18 cellular contexts compared by ENCODE assay signal in the genomic region with DNA sequence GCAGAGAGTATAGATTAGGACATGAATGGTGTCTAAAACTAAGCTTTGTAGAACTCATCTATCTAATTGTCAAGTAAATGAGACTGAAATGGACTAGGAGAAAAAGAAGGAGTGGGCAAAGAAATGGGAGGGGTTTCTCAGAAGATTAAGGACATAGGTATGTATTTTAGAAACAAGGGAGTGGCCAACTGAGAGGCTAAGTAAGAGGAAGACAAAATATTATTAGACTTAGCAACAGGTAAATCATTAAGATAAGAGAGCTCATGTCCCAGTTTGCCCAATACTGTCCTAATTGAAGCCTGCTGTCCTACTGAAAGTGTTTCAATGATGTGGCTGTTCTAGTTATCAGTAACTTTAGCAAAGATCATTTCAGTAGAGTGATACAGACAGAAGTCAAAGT.
DNase-seq lines count a peak whose midpoint lies in the region; ATAC-seq, FAIRE-seq and TF ChIP-seq lines count a peak whose summit lies in the region.
"Had no signal": no experiment of that assay in that cellular context is flagged by ENCODE, and none has a peak within 500 bp of the region (broad histone marks: within the 10 kb centered on the region; RNA-seq: fewer than 3 reads in every experiment).

No MANE protein-coding gene starts in this region.

- H3K4me1 ChIP-seq in Caco-2 (no peaks in the 10 kb centered on the region), PC-3 (ENCODE audit: insufficient read depth, low read length) (peaks cover 4% of the 10 kb centered on the region; the same call in 1 of the 2 replicates), left lung (no peaks in the 10 kb centered on the region)
- H3K4me1 ChIP-seq: BLaER1 had no signal

- H3K27ac Mint-ChIP-seq in Caco-2 (ENCODE audit: unreplicated experiment) = peak overlapping the region; percentile 0

- H3K9ac ChIP-seq in PC-3 (ENCODE audit: low read length) = no peak overlapping the region
- H3K9ac ChIP-seq: BLaER1 had no signal

- no peaks in the 10 kb centered on the region for H3K36me3 ChIP-seq in Caco-2 (ENCODE audit: control insufficient read depth, insufficient read depth, low read length)
- H3K36me3 ChIP-seq in PC-3 (ENCODE audit: low read depth, low read length) = no peaks in the 10 kb centered on the region
- H3K36me3 ChIP-seq in bronchial epithelial cell (ENCODE audit: control insufficient read depth, insufficient read depth, low read length) = no peaks in the 10 kb centered on the region
- no peaks in the 10 kb centered on the region for H3K36me3 ChIP-seq in left lung
- H3K36me3 ChIP-seq: BLaER1 had no signal

- no peaks in the 10 kb centered on the region for H3K9me2 ChIP-seq in PC-3 (replicated peaks; ENCODE audit: low read length)

- H3K4me1 Mint-ChIP-seq in Caco-2 (ENCODE audit: low read depth, unreplicated experiment) = peaks cover 13% of the 10 kb centered on the region
- H3K4me1 Mint-ChIP-seq: CD8-positive, alpha-beta memory T cell had no signal

- FAIRE-seq in bronchial epithelial cell (lab: Jason Lieb, UNC) = no peak
- FAIRE-seq: GM12891, HepG2, HTR-8/SVneo had no signal

- no peaks in the 10 kb centered on the region for H3K9me3 ChIP-seq in Caco-2
- no peaks in the 10 kb centered on the region for H3K9me3 ChIP-seq in PC-3 (ENCODE audit: low read length)
- H3K9me3 ChIP-seq in left lung = no peaks in the 10 kb centered on the region
- H3K9me3 ChIP-seq: BLaER1 had no signal

- H3K27me3 Mint-ChIP-seq in Caco-2 (ENCODE audit: insufficient read depth, unreplicated experiment) = no peaks in the 10 kb centered on the region

- H3K27me3 ChIP-seq in Caco-2 (replicated peaks; ENCODE audit: control insufficient read depth, insufficient read depth, low read length) = no peaks in the 10 kb centered on the region
- no peaks in the 10 kb centered on the region for H3K27me3 ChIP-seq in PC-3 (ENCODE audit: low read length)
- no peaks in the 10 kb centered on the region for H3K27me3 ChIP-seq in bronchial epithelial cell (ENCODE audit: control insufficient read depth, insufficient read depth, low read length)
- no peaks in the 10 kb centered on the region for H3K27me3 ChIP-seq in left lung
- H3K27me3 ChIP-seq: BLaER1 had no signal

- CTCF ChIA-PET in Caco-2 (lab: Charles Lee) = no interaction called here
- CTCF ChIA-PET in PC-3 (lab: Charles Lee) = no interaction called here
- CTCF ChIA-PET in RWPE1 (lab: Yijun Ruan, JAX) = interaction anchor here (0.8 kb wide), 1 partner anchor 94 kb away, joined by 3 read pairs; no protein-coding TSS in a partner anchor

- H3K4me3 Mint-ChIP-seq in Caco-2 (ENCODE audit: unreplicated experiment) = no peak overlapping the region
- H3K4me3 Mint-ChIP-seq: CD8-positive, alpha-beta memory T cell; H9 had no signal

- H3K4me3 ChIP-seq in Caco-2 (ENCODE audit: low read depth, low read length) (no peak overlapping the region), PC-3 (ENCODE audit: low read length) (no peak overlapping the region), bronchial epithelial cell (ENCODE audit: low read depth, low read length) (no peak overlapping the region), left lung (no peak overlapping the region)
- H3K4me3 ChIP-seq: BLaER1 had no signal

- no peak overlapping the region for H2AFZ ChIP-seq in PC-3 (ENCODE audit: low read length)

- TF ChIP-seq CTCF in Caco-2 (IDR thresholded peaks at IDR 0.05; ENCODE audit: insufficient read depth in 1 of 2, low read depth in 1 of 2, low read length in 1 of 2, severe bottlenecking in 1 of 2, unreplicated experiment in 1 of 2) (no peak), PC-3 (conservative IDR thresholded peaks at IDR 0.05; ENCODE audit: low read depth, low read length) (no peak), bronchial epithelial cell (IDR thresholded peaks at IDR 0.05; ENCODE audit: insufficient read depth, low read length, severe bottlenecking) (no peak), left lung (IDR thresholded peaks at IDR 0.05) (no peak), RWPE1 (conservative IDR thresholded peaks at IDR 0.05; ENCODE audit: low read depth) (no peak)

- no peak overlapping the region for H3K4me2 ChIP-seq in PC-3 (ENCODE audit: low read length)
- H3K4me2 ChIP-seq: BLaER1 had no signal

- no peak for ATAC-seq in PC-3
- ATAC-seq in left lung = peak; percentile 52
- ATAC-seq: HepG2 had no signal

- H3K36me3 Mint-ChIP-seq in Caco-2 (ENCODE audit: insufficient read depth, unreplicated experiment) = peaks cover 3% of the 10 kb centered on the region
- H3K36me3 Mint-ChIP-seq: CD8-positive, alpha-beta memory T cell had no signal

- H3F3A ChIP-seq in PC-3 (ENCODE audit: low read length, unreplicated experiment) = no peaks in the 10 kb centered on the region

- DNase-seq in Caco-2 (no peak), PC-3 (peak; percentile 13), bronchial epithelial cell (ENCODE audit: low read depth) (peak; percentile 57), left lung (no peak), EL (no peak), NCI-H446 (lab: John Stamatoyannopoulos, UW) (no peak), RWPE1 (ENCODE audit: low spot score) (no peak)
- no peak for DNase-seq in activated CD4-positive, alpha-beta T cell treated with anti-CD3 and anti-CD28 coated beads for 1 hour
- DNase-seq: 8988T; AML-193; CD8-positive, alpha-beta memory T cell; DMS 273 treated with DMSO at 0.1 percent for 48 hours; GOT3 had no signal

- no TSS peak for BruUV-seq in Caco-2 (replicated peaks; lab: Mats Ljungman, UMichigan)
- BruUV-seq in PC-3 (replicated peaks; lab: Mats Ljungman, UMichigan) = no TSS peak

- H3K79me2 ChIP-seq in PC-3 (ENCODE audit: low read length) = no peaks in the 10 kb centered on the region

- no peaks in the 10 kb centered on the region for H3K9me3 Mint-ChIP-seq in Caco-2 (ENCODE audit: unreplicated experiment)
- H3K9me3 Mint-ChIP-seq: CD8-positive, alpha-beta memory T cell; H9 had no signal

- POLR2A ChIA-PET in Caco-2 (lab: Charles Lee) (no interaction called here), PC-3 (lab: Charles Lee; ENCODE audit: unreplicated experiment) (interaction anchor here (0.7 kb wide), 1 partner anchor 506 kb away, joined by 7 read pairs; no protein-coding TSS in a partner anchor), RWPE1 (lab: Yijun Ruan, JAX; ENCODE audit: low non-redundant PET) (no interaction called here)

- intact Hi-C loops in Caco-2 (cut with micrococcal nuclease; ENCODE audit: unreplicated experiment) = no loop called here
- intact Hi-C loops in PC-3 (cut with micrococcal nuclease) = no loop called here
- intact Hi-C loops in left lung (cut with DNase I) = no loop called here

- H3K27ac ChIP-seq in PC-3 (ENCODE audit: low read length) = no peak overlapping the region
- no peak overlapping the region for H3K27ac ChIP-seq in left lung
- no peak overlapping the region for H3K27ac ChIP-seq in RWPE1
- H3K27ac ChIP-seq: BLaER1 had no signal

- no peaks in the 10 kb centered on the region for H4K20me1 ChIP-seq in PC-3 (ENCODE audit: low read length)
- H4K20me1 ChIP-seq: BLaER1 had no signal

Comparison
In these comparisons a context has a peak if more than half of its experiments do, and no peak if none do; other contexts are left out.
1. DNase-seq: peak in PC-3 (single experiment) and bronchial epithelial cell (single experiment); none in Caco-2 (0 of 2), left lung (0 of 2), activated CD4-positive, alpha-beta T cell treated with anti-CD3 and anti-CD28 coated beads for 1 hour (single experiment), EL (single experiment), NCI-H446 (0 of 2) and RWPE1 (single experiment).